19 cellular contexts compared by ENCODE assay signal in the genomic region with DNA sequence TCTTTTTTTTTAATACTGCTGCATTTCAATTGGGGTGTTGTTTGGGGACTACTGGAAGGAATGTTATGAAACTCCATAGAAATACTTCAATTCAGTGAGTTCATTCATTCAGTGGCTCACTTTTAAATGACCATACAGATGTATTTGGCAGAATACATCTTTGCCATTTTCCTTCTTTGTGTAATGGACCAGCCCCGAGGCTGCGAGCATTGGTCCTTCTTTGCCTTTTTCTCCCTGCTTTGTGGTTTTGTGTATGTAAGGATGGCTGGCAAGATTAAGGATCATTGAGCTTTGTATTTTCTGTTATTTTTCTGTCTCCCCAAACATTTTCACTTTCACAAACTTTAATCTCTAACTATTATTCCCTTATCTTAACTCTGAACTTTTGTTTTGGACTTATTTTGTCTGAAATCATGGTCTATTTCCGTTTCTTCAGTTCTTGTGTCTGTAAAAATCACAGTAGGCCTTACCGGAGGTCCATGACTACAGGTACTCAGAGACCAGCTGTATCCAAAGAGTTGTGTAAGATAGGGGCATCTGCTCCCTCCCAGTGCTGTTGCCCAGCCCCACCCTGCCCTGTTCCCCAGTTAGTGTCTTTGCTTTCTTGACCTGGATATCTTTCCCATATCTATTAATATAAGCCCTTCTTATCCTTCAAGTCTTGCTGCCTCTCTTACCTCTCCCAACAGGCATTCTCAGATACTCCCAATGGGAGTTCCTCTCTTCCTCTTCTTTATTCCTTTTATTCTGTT.
DNase-seq lines count a peak whose midpoint lies in the region; ATAC-seq and TF ChIP-seq lines count a peak whose summit lies in the region.
"Had no signal": no experiment of that assay in that cellular context is flagged by ENCODE, and none has a peak within 500 bp of the region (broad histone marks: within the 10 kb centered on the region; RNA-seq: fewer than 3 reads in every experiment).

No MANE protein-coding gene starts in this region.

- H3K4me1 Mint-ChIP-seq in stimulated activated naive B cell treated with anti-CD40 and anti-IgM and Interleukin-4, amounts not matched to agents 10 μg/mL and 1 μg/mL and 100 μg/mL, for 72 hours: peaks cover 6% of the 10 kb centered on the region in 2 donors
- H3K4me1 Mint-ChIP-seq: stimulated activated effector memory CD8-positive, alpha-beta T cell treated with anti-CD3 and anti-CD28 coated beads, Interleukin-12 subunit alpha, Interleukin-12 subunit beta, amount 100 ng/mL, for 72 hours had no signal

- DNase-seq in adipocyte (ENCODE audit: low read depth): no peak
- DNase-seq in esophagus squamous epithelium (lab: John Stamatoyannopoulos, UW): no peak
- no peak for DNase-seq in prostate gland (ENCODE audit: low spot score)
- DNase-seq in upper lobe of right lung: no peak
- no peak for DNase-seq in stimulated activated naive B cell treated with anti-CD40 and anti-IgM and Interleukin-4, amounts not matched to agents 10 μg/mL and 1 μg/mL and 100 μg/mL, for 72 hours
- DNase-seq in hepatic stellate cell (ENCODE audit: low spot score): no peak
- DNase-seq: activated CD4-positive, alpha-beta T cell treated with anti-CD3 and anti-CD28 coated beads, Interleukin-2, amount 50 U/mL, for 48 hours; activated T-cell treated with anti-CD3 and anti-CD28 coated beads, Interleukin-2, amount 50 U/mL, for 1 hour; effector CD8-positive, alpha-beta T cell; left colon; NCI-H187; stimulated activated CD4-positive, alpha-beta T cell treated with anti-CD3 and anti-CD28 coated beads, Interleukin-12 subunit alpha, Interleukin-12 subunit beta, amount 100 ng/mL, for 4 hours; T-helper 1 cell; WERI-Rb-1 had no signal

- intact Hi-C loops in esophagus squamous epithelium (cut with DNase I): no loop called here
- intact Hi-C loops in prostate gland (cut with DNase I): loop anchor here (5.0 kb wide), 1 partner anchor 55 kb away; no protein-coding TSS in a partner anchor
- intact Hi-C loops in upper lobe of right lung (cut with DNase I): no loop called here

- H3K27me3 ChIP-seq in adipocyte (replicated peaks; ENCODE audit: control insufficient read depth, insufficient read depth, low read length) (no peaks in the 10 kb centered on the region), esophagus squamous epithelium (no peaks in the 10 kb centered on the region), prostate gland (replicated peaks; ENCODE audit: insufficient read depth) (no peaks in the 10 kb centered on the region), upper lobe of right lung (no peaks in the 10 kb centered on the region)
- H3K27me3 ChIP-seq: cardiac muscle cell had no signal

- H3K9me3 ChIP-seq in adipocyte (ENCODE audit: control insufficient read depth, low read length) (no peaks in the 10 kb centered on the region), esophagus squamous epithelium (no peaks in the 10 kb centered on the region), prostate gland (no peaks in the 10 kb centered on the region), upper lobe of right lung (no peaks in the 10 kb centered on the region)

- H3K27ac Mint-ChIP-seq in stimulated activated naive B cell treated with anti-CD40 and anti-IgM and Interleukin-4, amounts not matched to agents 10 μg/mL and 1 μg/mL and 100 μg/mL, for 72 hours: no peak overlapping the region
- H3K27ac Mint-ChIP-seq: activated naive CD8-positive, alpha-beta T cell; stimulated activated effector memory CD8-positive, alpha-beta T cell treated with anti-CD3 and anti-CD28 coated beads, Interleukin-12 subunit alpha, Interleukin-12 subunit beta, amount 100 ng/mL, for 72 hours had no signal

- no peaks in the 10 kb centered on the region for H3K9me3 Mint-ChIP-seq in stimulated activated naive B cell treated with anti-CD40 and anti-IgM and Interleukin-4, amounts not matched to agents 10 μg/mL and 1 μg/mL and 100 μg/mL, for 72 hours
- H3K9me3 Mint-ChIP-seq: stimulated activated effector memory CD8-positive, alpha-beta T cell treated with anti-CD3 and anti-CD28 coated beads, Interleukin-12 subunit alpha, Interleukin-12 subunit beta, amount 100 ng/mL, for 72 hours had no signal

- H3K4me1 ChIP-seq in adipocyte (ENCODE audit: control insufficient read depth, insufficient read depth, low read length): peaks cover 73% of the 10 kb centered on the region
- H3K4me1 ChIP-seq in esophagus squamous epithelium: peaks cover 27 to 99% (median 70%) of the 10 kb centered on the region in 3 donors
- H3K4me1 ChIP-seq in prostate gland (replicated peaks): peaks cover 10% of the 10 kb centered on the region
- peaks cover 2% of the 10 kb centered on the region for H3K4me1 ChIP-seq in upper lobe of right lung
- H3K4me1 ChIP-seq: parathyroid adenoma had no signal

- H3K27ac ChIP-seq in esophagus squamous epithelium: peak overlapping the region; percentile 88 to 92 (median 90)
- H3K27ac ChIP-seq in prostate gland: peak overlapping the region; percentile 64 to 65
- H3K27ac ChIP-seq in upper lobe of right lung: peak overlapping the region; percentile 3
- H3K27ac ChIP-seq: cardiac muscle cell, parathyroid adenoma, WERI-Rb-1 had no signal

- peaks cover 20% of the 10 kb centered on the region for H3K36me3 ChIP-seq in adipocyte (ENCODE audit: control insufficient read depth, insufficient read depth, low read length, severe bottlenecking)
- peaks cover 0 to 4% (median 0%) of the 10 kb centered on the region in 3 donors for H3K36me3 ChIP-seq in esophagus squamous epithelium
- H3K36me3 ChIP-seq in prostate gland: no peaks in the 10 kb centered on the region
- H3K36me3 ChIP-seq in upper lobe of right lung: no peaks in the 10 kb centered on the region
- H3K36me3 ChIP-seq: cardiac muscle cell, WERI-Rb-1 had no signal

- ATAC-seq in upper lobe of right lung: no peak
- no peak for ATAC-seq in stimulated activated naive B cell treated with anti-CD40 and anti-IgM and Interleukin-4, amounts not matched to agents 10 μg/mL and 1 μg/mL and 100 μg/mL, for 72 hours (replicated peaks)
- ATAC-seq in HG02852 (IDR thresholded peaks at IDR 0.05; ENCODE audit: unreplicated experiment): no peak
- ATAC-seq: left colon; stimulated activated effector memory CD8-positive, alpha-beta T cell treated with anti-CD3 and anti-CD28 coated beads, Interleukin-12 subunit alpha, Interleukin-12 subunit beta, amount 100 ng/mL, for 72 hours had no signal

- H3K27me3 Mint-ChIP-seq in stimulated activated naive B cell treated with anti-CD40 and anti-IgM and Interleukin-4, amounts not matched to agents 10 μg/mL and 1 μg/mL and 100 μg/mL, for 72 hours: no peaks in the 10 kb centered on the region
- H3K27me3 Mint-ChIP-seq: activated naive CD8-positive, alpha-beta T cell had no signal

- no peak for TF ChIP-seq CTCF in esophagus squamous epithelium (IDR thresholded peaks at IDR 0.05)
- no peak for TF ChIP-seq CTCF in prostate gland (IDR thresholded peaks at IDR 0.05)
- TF ChIP-seq CTCF in upper lobe of right lung (IDR thresholded peaks at IDR 0.05): no peak

- H3K4me3 Mint-ChIP-seq in stimulated activated naive B cell treated with anti-CD40 and anti-IgM and Interleukin-4, amounts not matched to agents 10 μg/mL and 1 μg/mL and 100 μg/mL, for 72 hours: no peak overlapping the region
- H3K4me3 Mint-ChIP-seq: activated naive CD8-positive, alpha-beta T cell; stimulated activated effector memory CD8-positive, alpha-beta T cell treated with anti-CD3 and anti-CD28 coated beads, Interleukin-12 subunit alpha, Interleukin-12 subunit beta, amount 100 ng/mL, for 72 hours had no signal

- whole genome bisulfite sequencing in esophagus squamous epithelium, 2 donors: 91% methylated on average over 4 of the region's 4 CpGs
- WGBS in prostate gland: 96% methylated on average over 4 of the region's 4 CpGs

- TF ChIP-seq POLR2A in esophagus squamous epithelium (IDR thresholded peaks at IDR 0.05): no peak
- TF ChIP-seq POLR2A in prostate gland (IDR thresholded peaks at IDR 0.05): no peak

- H3K36me3 Mint-ChIP-seq in stimulated activated naive B cell treated with anti-CD40 and anti-IgM and Interleukin-4, amounts not matched to agents 10 μg/mL and 1 μg/mL and 100 μg/mL, for 72 hours: no peaks in the 10 kb centered on the region
- H3K36me3 Mint-ChIP-seq: activated naive CD8-positive, alpha-beta T cell; stimulated activated effector memory CD8-positive, alpha-beta T cell treated with anti-CD3 and anti-CD28 coated beads, Interleukin-12 subunit alpha, Interleukin-12 subunit beta, amount 100 ng/mL, for 72 hours had no signal

- peak overlapping the region; percentile 96 for H3K9ac ChIP-seq in adipocyte (ENCODE audit: low read length)
- H3K9ac ChIP-seq: parathyroid adenoma had no signal

- peak overlapping the region; percentile 89 for H3K4me3 ChIP-seq in adipocyte (ENCODE audit: low read length)
- peak overlapping the region; percentile 10 to 54 (median 34) for H3K4me3 ChIP-seq in esophagus squamous epithelium
- H3K4me3 ChIP-seq in prostate gland: no peak overlapping the region
- no peak overlapping the region for H3K4me3 ChIP-seq in upper lobe of right lung
- H3K4me3 ChIP-seq: cardiac muscle cell had no signal

Comparison
In these comparisons a context has a peak if more than half of its experiments do, and no peak if none do; other contexts are left out.
1. H3K4me3 ChIP-seq: peak in adipocyte (single experiment) and esophagus squamous epithelium (4 of 4); none in prostate gland (0 of 2) and upper lobe of right lung (single experiment).
2. H3K27ac ChIP-seq: peak in every context shown above with its lines; median percentile 90 in esophagus squamous epithelium; 64 in prostate gland; 3 in upper lobe of right lung.